8 cellular contexts compared by ENCODE assay signal in the genomic region with DNA sequence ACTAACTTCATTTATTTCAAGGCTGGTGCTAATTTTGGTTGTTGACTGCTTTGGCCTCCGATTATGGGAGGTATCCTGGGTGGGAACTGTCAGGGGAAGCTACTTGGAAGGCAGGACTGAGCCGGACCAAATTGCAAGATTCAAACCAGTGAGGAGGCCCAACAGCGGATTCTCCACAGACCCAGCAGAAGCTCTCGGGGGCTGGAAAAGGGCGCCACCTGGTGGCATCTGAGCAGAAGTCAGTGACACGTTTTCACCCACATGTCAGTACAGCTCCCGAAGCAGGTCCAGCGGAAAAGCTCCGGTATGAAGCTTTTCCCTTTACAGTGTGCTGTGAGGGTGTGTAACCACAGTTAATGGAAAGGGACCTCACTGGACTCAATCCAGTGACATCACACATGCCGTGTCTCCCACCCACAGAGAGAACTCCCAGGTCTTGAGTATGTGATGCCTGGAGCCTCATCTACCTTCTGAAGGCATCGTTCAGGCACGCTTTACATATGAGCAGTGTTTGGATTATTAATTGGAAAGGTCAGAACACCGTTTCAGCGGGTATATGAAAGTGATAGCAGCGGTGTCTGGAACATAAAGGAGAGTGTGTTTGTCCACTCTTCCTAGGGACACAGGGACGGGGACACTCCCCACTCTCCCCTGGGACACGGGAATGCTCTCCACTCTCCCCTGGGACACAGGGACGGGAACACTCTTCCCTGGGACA. TPM values are rescaled to one million over a fixed set of nuclear protein-coding genes. Genes with fewer than 3 reads are reported as not detected.
A peak's percentile ranks its signal among the peaks of the same experiment; 100 is the strongest.
DNase-seq lines count a peak whose midpoint lies in the region; ATAC-seq and TF ChIP-seq lines count a peak whose summit lies in the region.

No MANE protein-coding gene starts in this region.

- H3K27ac Mint-ChIP-seq in naive B cell, result peak overlapping the region in 1 of 6 donors; percentile 61

- CTCF ChIA-PET in IMR-90 (lab: Yijun Ruan, JAX), result interaction anchor here (0.6 to 1.3 kb wide), 9 partner anchors 11 to 674 kb away, joined by 3 to 11 read pairs (median 4); no protein-coding TSS in a partner anchor

- peak overlapping the region in 1 of 8 donors; percentile 37 for H3K4me3 Mint-ChIP-seq in naive B cell

- no peak overlapping the region for H3K18ac ChIP-seq in IMR-90 (ENCODE audit: low read depth, low read length)

- DNase-seq in GM03348 (ENCODE audit: low spot score) (peak; percentile 92), IMR-90 (peak; percentile 78), erythroblast (lab: John Stamatoyannopoulos, UW) (peak; percentile 79 to 87), naive B cell (peak; percentile 74), cortex of kidney (lab: John Stamatoyannopoulos, UW) (no peak)
- peak; percentile 82 for DNase-seq in activated CD8-positive, alpha-beta memory T cell treated with anti-CD3 and anti-CD28 coated beads, Interleukin-2, amount 50 U/mL, for 4 hours
- DNase-seq in stimulated activated CD8-positive, alpha-beta memory T cell treated with anti-CD3 and anti-CD28 coated beads, Interleukin-7, amount 100 ng/mL, for 48 hours (ENCODE audit: extremely low read depth in 1 of 2, low read depth in 1 of 2), result peak; percentile 55 to 57

- H3K9me3 ChIP-seq in IMR-90 (ENCODE audit: control insufficient read depth, insufficient read depth, low read length), result peaks cover 26% of the 10 kb centered on the region
- no peaks in the 10 kb centered on the region for H3K9me3 ChIP-seq in OCI-LY3 (ENCODE audit: insufficient read depth, low read length)

- H2AFZ ChIP-seq in IMR-90 (replicated peaks; ENCODE audit: low read length, poor library complexity) (peak overlapping the region; percentile 79), OCI-LY3 (ENCODE audit: low read depth, low read length) (peak overlapping the region; percentile 30)

- 45% methylated on average over 4 of the region's 18 CpGs; no CpG with 5 or more reads in 1 of the 2 experiments for WGBS in IMR-90 (ENCODE audit: extremely low coverage in 2 of 2, insufficient read length in 1 of 2), 2 experiments

- H3K79me1 ChIP-seq in IMR-90 (ENCODE audit: low read depth in 1 of 2, low read length in 2 of 2), result no peaks in the 10 kb centered on the region

- H3K36me3 ChIP-seq in IMR-90 (ENCODE audit: control insufficient read depth, insufficient read depth, low read length) (no peaks in the 10 kb centered on the region), OCI-LY3 (replicated peaks; ENCODE audit: low read depth, low read length) (no peaks in the 10 kb centered on the region)

- H3K9me1 ChIP-seq in IMR-90 (ENCODE audit: insufficient read depth, low read length), result no peaks in the 10 kb centered on the region

- no peak overlapping the region for H3K27ac ChIP-seq in IMR-90 (ENCODE audit: insufficient read depth, low read length)
- H3K27ac ChIP-seq in OCI-LY3 (ENCODE audit: low read length), result no peak overlapping the region

- BruUV-seq in IMR-90 (replicated peaks; lab: Mats Ljungman, UMichigan), result no TSS peak

- H3K4me1 ChIP-seq in IMR-90 (ENCODE audit: control insufficient read depth, insufficient read depth, low read length) (no peaks in the 10 kb centered on the region), OCI-LY3 (ENCODE audit: low read length) (peaks cover 7% of the 10 kb centered on the region; the same call in 1 of the 2 replicates)

- intact Hi-C loops in IMR-90 (cut with micrococcal nuclease), result loop anchor here (1.0 to 5.0 kb wide), 4 partner anchors 15 to 463 kb away; no protein-coding TSS in a partner anchor

- peak; percentile 74 for ATAC-seq in IMR-90 (ENCODE audit: low read depth)
- peak; percentile 85 to 94 for ATAC-seq in naive B cell (ENCODE audit: low read depth in 2 of 2)

- H2BK120ac ChIP-seq in IMR-90 (ENCODE audit: low read depth, low read length), result no peak overlapping the region

- peak; percentile 91 for TF ChIP-seq CTCF in IMR-90 (conservative IDR thresholded peaks at IDR 0.05; ENCODE audit: low read depth, low read length)
- peak; percentile 93 for TF ChIP-seq CTCF in OCI-LY3 (IDR thresholded peaks at IDR 0.05; ENCODE audit: low read depth, low read length)

- H4K91ac ChIP-seq in IMR-90 (ENCODE audit: insufficient read depth, low read depth, low read length), result no peak overlapping the region

- H4K8ac ChIP-seq in IMR-90 (ENCODE audit: low read depth in 2 of 2, low read length in 2 of 2), result no peak overlapping the region

- peak overlapping the region; percentile 62 for H2AK9ac ChIP-seq in IMR-90 (replicated peaks; ENCODE audit: low read depth, low read length, poor library complexity)

- H2BK5ac ChIP-seq in IMR-90 (ENCODE audit: low read depth, low read length, poor library complexity, severe bottlenecking), result no peak overlapping the region

- POLR2A ChIA-PET in IMR-90 (lab: Charles Lee; ENCODE audit: unreplicated experiment), result no interaction called here

- no peak overlapping the region for H4K5ac ChIP-seq in IMR-90 (ENCODE audit: low read depth, low read length)

- H2BK20ac ChIP-seq in IMR-90 (ENCODE audit: low read depth, low read length), result no peak overlapping the region

- H3K4me3 ChIP-seq in IMR-90 (ENCODE audit: insufficient read depth, low read depth, low read length), result no peak overlapping the region
- H3K4me3 ChIP-seq in OCI-LY3 (ENCODE audit: low read length), result peak overlapping the region; percentile 43

- no peak overlapping the region for H3K9ac ChIP-seq in IMR-90 (ENCODE audit: low read depth, low read length)
- H3K9ac ChIP-seq in OCI-LY3 (ENCODE audit: low read length), result 0 out of 2 replicates have a peak overlapping the region, but pooled peaks have one; percentile 13

- H3K27me3 ChIP-seq in IMR-90 (ENCODE audit: control insufficient read depth, insufficient read depth, low read length) (peaks cover 45% of the 10 kb centered on the region), OCI-LY3 (ENCODE audit: low read depth, low read length) (no peaks in the 10 kb centered on the region)

- TF ChIP-seq POLR2A in IMR-90 (IDR thresholded peaks at IDR 0.05; ENCODE audit: low read depth, low read length) (no peak), erythroblast (IDR thresholded peaks at IDR 0.05; ENCODE audit: low read length) (no peak)

- H4K20me1 ChIP-seq in IMR-90 (ENCODE audit: insufficient read depth, low read length) (no peaks in the 10 kb centered on the region), OCI-LY3 (ENCODE audit: insufficient read depth, low read length) (no peaks in the 10 kb centered on the region)

- TF ChIP-seq RAD21 in IMR-90 (IDR thresholded peaks at IDR 0.05; ENCODE audit: low read length), result peak; percentile 89

- H3K4me2 ChIP-seq in IMR-90 (ENCODE audit: low read depth, low read length) (no peak overlapping the region), OCI-LY3 (ENCODE audit: low read length) (peak overlapping the region; percentile 77)

- no peaks in the 10 kb centered on the region for H3K79me2 ChIP-seq in OCI-LY3 (ENCODE audit: low read length)

- dilution Hi-C loops in IMR-90 (cut with HindIII; ENCODE audit: low sequenced_read_pairs, unreplicated experiment), result no loop called here

- in situ Hi-C loops in IMR-90 (cut with MboI; ENCODE audit: low sequenced_read_pairs), result loop anchor here (5.0 kb wide), 1 partner anchor 198 kb away; no protein-coding TSS in a partner anchor

- H3K36me3 Mint-ChIP-seq in naive B cell, result peaks cover 6 to 10% of the 10 kb centered on the region in 2 donors

- no peak overlapping the region for H3K14ac ChIP-seq in IMR-90 (replicated peaks; ENCODE audit: low read depth, low read length)

- H3K4me1 Mint-ChIP-seq in naive B cell, result peaks cover 10 to 36% (median 20%) of the 10 kb centered on the region in 3 donors

- H3K23ac ChIP-seq in IMR-90 (ENCODE audit: low read depth, low read length), result no peak overlapping the region

- no peak overlapping the region for H2BK15ac ChIP-seq in IMR-90 (ENCODE audit: low read depth, low read length)

- peaks cover 0 to 22% (median 9%) of the 10 kb centered on the region in 7 donors for H3K9me3 Mint-ChIP-seq in naive B cell

- H3K27me3 Mint-ChIP-seq in naive B cell, result peaks cover 29 to 52% (median 50%) of the 10 kb centered on the region in 3 donors

- no peak overlapping the region for H3K4ac ChIP-seq in IMR-90 (ENCODE audit: low read depth, low read length)

- no peak overlapping the region for H2AK5ac ChIP-seq in IMR-90 (ENCODE audit: low read depth, low read length)

- no peak overlapping the region for H3K56ac ChIP-seq in IMR-90 (ENCODE audit: extremely low read depth, insufficient read depth, low read length)

TF ChIP-seq in IMR-90, 13 proteins besides CTCF, POLR2A, EP300 and RAD21 (continues in another document):
- TF ChIP-seq RFX5 (IDR thresholded peaks at IDR 0.05; ENCODE audit: low read depth, low read length) (no peak), BHLHE40 (IDR thresholded peaks at IDR 0.05; ENCODE audit: low read depth, low read length) (peak; percentile 9; the same call in 1 of the 2 replicates), SMC3 (IDR thresholded peaks at IDR 0.05; ENCODE audit: low read depth, low read length) (peak; percentile 86), NFE2L2 (IDR thresholded peaks at IDR 0.05; ENCODE audit: low read depth, low read length) (no peak), RCOR1 (IDR thresholded peaks at IDR 0.05; ENCODE audit: insufficient replicate concordance, low read length) (no peak), MAZ (IDR thresholded peaks at IDR 0.05; ENCODE audit: borderline replicate concordance, low read depth, low read length) (peak; percentile 59; the same call in 1 of the 2 replicates)
- TF ChIP-seq, protein P1, sequence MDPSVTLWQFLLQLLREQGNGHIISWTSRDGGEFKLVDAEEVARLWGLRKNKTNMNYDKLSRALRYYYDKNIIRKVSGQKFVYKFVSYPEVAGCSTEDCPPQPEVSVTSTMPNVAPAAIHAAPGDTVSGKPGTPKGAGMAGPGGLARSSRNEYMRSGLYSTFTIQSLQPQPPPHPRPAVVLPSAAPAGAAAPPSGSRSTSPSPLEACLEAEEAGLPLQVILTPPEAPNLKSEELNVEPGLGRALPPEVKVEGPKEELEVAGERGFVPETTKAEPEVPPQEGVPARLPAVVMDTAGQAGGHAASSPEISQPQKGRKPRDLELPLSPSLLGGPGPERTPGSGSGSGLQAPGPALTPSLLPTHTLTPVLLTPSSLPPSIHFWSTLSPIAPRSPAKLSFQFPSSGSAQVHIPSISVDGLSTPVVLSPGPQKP (IDR thresholded peaks at IDR 0.05; ENCODE audit: borderline replicate concordance, low read depth, low read length), result no peak

RNA-seq across cellular contexts. Expression of a gene that starts 3.6 kb away (rescaled TPM):
- total RNA-seq in IMR-90 (2012; rRNA removed), result not detected in 2 replicates
- polyA plus RNA-seq in IMR-90 (2012; rRNA removed) (not detected in 2 replicates), naive B cell (ENCODE audit: low read depth in 6 of 6) (not detected)
- polyA plus RNA-seq in IMR-90 (2012; cell fraction: cytosol; rRNA removed), result not detected in 2 replicates
- not detected in 2 replicates for polyA plus RNA-seq in IMR-90 (2012; cell fraction: nucleus; rRNA removed; ENCODE audit: low replicate concordance)

RNA-seq across cellular contexts. Expression of a gene that starts 4.6 kb away (rescaled TPM):
- total RNA-seq in IMR-90 (2012; rRNA removed), result 0.28 TPM in 1 of 2 replicates, not detected in the other
- polyA plus RNA-seq in IMR-90 (2012; rRNA removed) (0.90 and 1.0 TPM in 2 replicates), naive B cell (ENCODE audit: low read depth in 6 of 6) (not detected)
- 0.25 and 0.70 TPM in 2 replicates for polyA plus RNA-seq in IMR-90 (2012; cell fraction: cytosol; rRNA removed)
- polyA plus RNA-seq in IMR-90 (2012; cell fraction: nucleus; rRNA removed; ENCODE audit: low replicate concordance), result 4.5 and 8.7 TPM in 2 replicates
